ENCODE assay signal across 33 cellular contexts in the genomic region with DNA sequence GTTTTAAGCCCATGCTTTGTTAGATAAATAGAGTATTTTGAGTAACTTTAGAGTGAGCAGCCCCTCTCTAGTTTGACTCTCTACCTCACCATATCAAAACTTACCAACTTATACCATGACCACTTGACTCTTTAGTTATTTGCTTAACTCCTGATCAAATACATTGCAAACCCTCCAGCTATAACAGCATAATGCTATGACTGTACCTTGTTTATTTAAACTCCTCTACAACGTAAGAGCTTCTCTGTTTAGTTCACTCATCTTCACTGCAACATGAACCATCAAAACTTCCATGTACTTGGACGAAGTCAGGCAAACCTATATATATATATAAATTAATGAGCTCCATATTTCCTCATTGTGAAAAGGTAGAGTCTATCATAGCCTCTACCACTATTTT.
"Had no signal": no experiment of that assay in that cellular context is flagged by ENCODE, and none has a peak within 500 bp of the region (broad histone marks: within the 10 kb centered on the region; RNA-seq: fewer than 3 reads in every experiment).

No MANE protein-coding gene starts in this region.

- H3K9me3 Mint-ChIP-seq: activated B cell treated with CpG ODN at 0.5 μM for 24 hours; activated CD8-positive, alpha-beta T cell treated with anti-CD3 and anti-CD28 coated beads for 36 hours; activated naive CD4-positive, alpha-beta T cell treated with anti-CD3 and anti-CD28 coated beads, Interleukin-2, amount 10 ng/mL, durations not matched to agents 7 days and 5 days; activated naive CD4-positive, alpha-beta T cell treated with anti-CD3 and anti-CD28 coated beads, Interleukin-2, amount 50 U/mL, for 72 hours; activated naive CD8-positive, alpha-beta T cell treated with anti-CD3 and anti-CD28 coated beads, Interleukin-2, amount 10 ng/mL, durations not matched to agents 7 days and 5 days; activated T-cell treated with anti-CD3 and anti-CD28 coated beads, Interleukin-2, amount 50 U/mL, for 24 hours; activated T-cell treated with anti-CD3 and anti-CD28 coated beads, Interleukin-2, amount 50 U/mL, for 72 hours; central memory CD8-positive, alpha-beta T cell; T-helper 2 cell treated with Interferon-gamma antibody and Interleukin-4, amounts not matched to agents 5 μg/mL and 100 μg/mL, for 36 hours had no signal

- H3K4me3 Mint-ChIP-seq: activated B cell treated with CpG ODN at 0.5 μM for 24 hours; activated CD8-positive, alpha-beta memory T cell treated with anti-CD3 and anti-CD28 coated beads, Interleukin-2, amount 10 ng/mL, durations not matched to agents 7 days and 5 days; activated CD8-positive, alpha-beta T cell treated with anti-CD3 and anti-CD28 coated beads for 36 hours; activated naive CD4-positive, alpha-beta T cell treated with anti-CD3 and anti-CD28 coated beads, Interleukin-2, amount 10 ng/mL, durations not matched to agents 7 days and 5 days; activated naive CD8-positive, alpha-beta T cell treated with anti-CD3 and anti-CD28 coated beads, Interleukin-2, amount 10 ng/mL, durations not matched to agents 7 days and 5 days; activated T-cell treated with anti-CD3 and anti-CD28 coated beads, Interleukin-2, amount 50 U/mL, for 24 hours; activated T-cell treated with anti-CD3 and anti-CD28 coated beads, Interleukin-2, amount 50 U/mL, for 72 hours; brain; central memory CD8-positive, alpha-beta T cell; effector memory CD8-positive, alpha-beta T cell; T-helper 17 cell; T-helper 2 cell treated with Interferon-gamma antibody and Interleukin-4, amounts not matched to agents 5 μg/mL and 100 μg/mL, for 36 hours had no signal

- H3K27me3 ChIP-seq: ascending aorta, breast epithelium, esophagus muscularis mucosa, gastroesophageal sphincter, heart right ventricle, hepatocyte had no signal

- H3K4me3 ChIP-seq: ascending aorta, breast epithelium, esophagus muscularis mucosa, gastroesophageal sphincter, heart right ventricle, hepatocyte had no signal

- FAIRE-seq: colon had no signal

- DNase-seq: activated B cell treated with CpG ODN at 0.5 μM for 24 hours; activated CD4-positive, alpha-beta T cell treated with anti-CD3 and anti-CD28 coated beads for 48 hours; activated CD4-positive, alpha-beta T cell treated with anti-CD3 and anti-CD28 coated beads, Interleukin-2, amount 50 U/mL, for 1 hour; activated CD4-positive, alpha-beta T cell treated with anti-CD3 and anti-CD28 coated beads, Interleukin-2, amount 50 U/mL, for 48 hours; activated CD8-positive, alpha-beta memory T cell treated with anti-CD3 and anti-CD28 coated beads, Interleukin-2, amount 10 ng/mL, durations not matched to agents 7 days and 5 days; activated CD8-positive, alpha-beta memory T cell treated with anti-CD3 and anti-CD28 coated beads, Interleukin-2, amount 50 U/mL, for 4 hours; activated CD8-positive, alpha-beta T cell treated with anti-CD3 and anti-CD28 coated beads for 36 hours; activated gamma-delta T cell; activated naive CD4-positive, alpha-beta T cell; activated naive CD4-positive, alpha-beta T cell treated with anti-CD3 and anti-CD28 coated beads, Interleukin-2, amount 10 ng/mL, durations not matched to agents 7 days and 5 days; activated naive CD8-positive, alpha-beta T cell treated with anti-CD3 and anti-CD28 coated beads, Interleukin-2, amount 10 ng/mL, durations not matched to agents 7 days and 5 days; activated T-cell treated with anti-CD3 and anti-CD28 coated beads, Interleukin-2, amount 50 U/mL, for 24 hours; activated T-cell treated with anti-CD3 and anti-CD28 coated beads, Interleukin-2, amount 50 U/mL, for 72 hours; cortex of kidney; dermis blood vessel endothelial cell; effector CD4-positive, alpha-beta T cell; effector memory CD8-positive, alpha-beta T cell; erythroblast; foreskin melanocyte; heart right ventricle; T-helper 17 cell; T1000; WERI-Rb-1 had no signal

- H3K9me3 ChIP-seq: ascending aorta, breast epithelium, esophagus muscularis mucosa, gastroesophageal sphincter, heart right ventricle had no signal

- H3K27me3 Mint-ChIP-seq: activated B cell treated with CpG ODN at 0.5 μM for 24 hours; activated CD8-positive, alpha-beta T cell treated with anti-CD3 and anti-CD28 coated beads for 36 hours; activated naive CD4-positive, alpha-beta T cell treated with anti-CD3 and anti-CD28 coated beads, Interleukin-2, amount 10 ng/mL, durations not matched to agents 7 days and 5 days; activated naive CD8-positive, alpha-beta T cell treated with anti-CD3 and anti-CD28 coated beads, Interleukin-2, amount 10 ng/mL, durations not matched to agents 7 days and 5 days; activated T-cell treated with anti-CD3 and anti-CD28 coated beads, Interleukin-2, amount 50 U/mL, for 24 hours; central memory CD8-positive, alpha-beta T cell; effector memory CD8-positive, alpha-beta T cell; T-helper 17 cell had no signal

- H3K27ac Mint-ChIP-seq: activated B cell treated with CpG ODN at 0.5 μM for 24 hours; activated CD8-positive, alpha-beta memory T cell treated with anti-CD3 and anti-CD28 coated beads, Interleukin-2, amount 10 ng/mL, durations not matched to agents 7 days and 5 days; activated CD8-positive, alpha-beta T cell treated with anti-CD3 and anti-CD28 coated beads for 36 hours; activated naive CD4-positive, alpha-beta T cell treated with anti-CD3 and anti-CD28 coated beads, Interleukin-2, amount 10 ng/mL, durations not matched to agents 7 days and 5 days; activated naive CD8-positive, alpha-beta T cell treated with anti-CD3 and anti-CD28 coated beads, Interleukin-2, amount 10 ng/mL, durations not matched to agents 7 days and 5 days; activated T-cell treated with anti-CD3 and anti-CD28 coated beads, Interleukin-2, amount 50 U/mL, for 24 hours; activated T-cell treated with anti-CD3 and anti-CD28 coated beads, Interleukin-2, amount 50 U/mL, for 72 hours; brain; effector memory CD8-positive, alpha-beta T cell; T-helper 17 cell; T-helper 2 cell treated with Interferon-gamma antibody and Interleukin-4, amounts not matched to agents 5 μg/mL and 100 μg/mL, for 36 hours had no signal

- H3K27ac ChIP-seq: ascending aorta, breast epithelium, esophagus muscularis mucosa, gastroesophageal sphincter, heart right ventricle, hepatocyte, WERI-Rb-1 had no signal

- H3K36me3 ChIP-seq: ascending aorta, breast epithelium, esophagus muscularis mucosa, gastroesophageal sphincter, heart right ventricle, WERI-Rb-1 had no signal

- H3K4me1 Mint-ChIP-seq: activated B cell treated with CpG ODN at 0.5 μM for 24 hours; activated CD8-positive, alpha-beta memory T cell treated with anti-CD3 and anti-CD28 coated beads, Interleukin-2, amount 10 ng/mL, durations not matched to agents 7 days and 5 days; activated naive CD4-positive, alpha-beta T cell treated with anti-CD3 and anti-CD28 coated beads, Interleukin-2, amount 10 ng/mL, durations not matched to agents 7 days and 5 days; activated naive CD8-positive, alpha-beta T cell treated with anti-CD3 and anti-CD28 coated beads, Interleukin-2, amount 10 ng/mL, durations not matched to agents 7 days and 5 days; central memory CD8-positive, alpha-beta T cell; T-helper 17 cell had no signal

- H3K36me3 Mint-ChIP-seq: activated CD8-positive, alpha-beta memory T cell treated with anti-CD3 and anti-CD28 coated beads, Interleukin-2, amount 10 ng/mL, durations not matched to agents 7 days and 5 days; activated naive CD4-positive, alpha-beta T cell treated with anti-CD3 and anti-CD28 coated beads, Interleukin-2, amount 10 ng/mL, durations not matched to agents 7 days and 5 days; activated naive CD4-positive, alpha-beta T cell treated with anti-CD3 and anti-CD28 coated beads, Interleukin-2, amount 50 U/mL, for 72 hours; activated naive CD8-positive, alpha-beta T cell treated with anti-CD3 and anti-CD28 coated beads, Interleukin-2, amount 10 ng/mL, durations not matched to agents 7 days and 5 days; brain had no signal
